ENCODE assay signal across 25 cellular contexts in genomic region chr1:108955881-108956280, GRCh38. TPM values are rescaled to one million over a fixed set of nuclear protein-coding genes. Genes with fewer than 3 reads are reported as not detected.
DNase-seq lines count a peak whose midpoint lies in the region; ATAC-seq and TF ChIP-seq lines count a peak whose summit lies in the region.
"Had no signal": no experiment of that assay in that cellular context is flagged by ENCODE, and none has a peak within 500 bp of the region (broad histone marks: within the 10 kb centered on the region; RNA-seq: fewer than 3 reads in every experiment).

No MANE protein-coding gene starts in this region.

- peaks cover 30% of the 10 kb centered on the region for H3K4me1 Mint-ChIP-seq in activated CD8-positive, alpha-beta T cell treated with anti-CD3 and anti-CD28 coated beads, Interleukin-2, amount 10 ng/mL, durations not matched to agents 7 days and 5 days (ENCODE audit: low read depth)
- peaks cover 41% of the 10 kb centered on the region for H3K4me1 Mint-ChIP-seq in activated CD8-positive, alpha-beta T cell treated with anti-CD3 and anti-CD28 coated beads for 36 hours (ENCODE audit: low read depth)
- peaks cover 28% of the 10 kb centered on the region for H3K4me1 Mint-ChIP-seq in activated T-helper 17 cell treated with anti-CD3 and anti-CD28 coated beads, Interleukin-2, amount 50 U/mL, for 72 hours
- H3K4me1 Mint-ChIP-seq in naive thymus-derived CD4-positive, alpha-beta T cell, result peaks cover 39 to 66% (median 51%) of the 10 kb centered on the region in 7 donors

- no peaks in the 10 kb centered on the region for H3K27me3 ChIP-seq in naive thymus-derived CD4-positive, alpha-beta T cell (ENCODE audit: control insufficient read depth in 2 of 2, insufficient read depth in 2 of 2, low read length in 2 of 2)
- no peaks in the 10 kb centered on the region for H3K27me3 ChIP-seq in foreskin keratinocyte
- H3K27me3 ChIP-seq: SJSA1 had no signal

- H3K4me3 Mint-ChIP-seq in activated CD8-positive, alpha-beta T cell treated with anti-CD3 and anti-CD28 coated beads, Interleukin-2, amount 10 ng/mL, durations not matched to agents 7 days and 5 days, result no peak overlapping the region
- H3K4me3 Mint-ChIP-seq in activated CD8-positive, alpha-beta T cell treated with anti-CD3 and anti-CD28 coated beads for 36 hours, result no peak overlapping the region
- H3K4me3 Mint-ChIP-seq in activated T-helper 17 cell treated with anti-CD3 and anti-CD28 coated beads, Interleukin-2, amount 50 U/mL, for 72 hours, result peak overlapping the region; percentile 58
- H3K4me3 Mint-ChIP-seq in naive thymus-derived CD4-positive, alpha-beta T cell, result peak overlapping the region in 7 of 10 donors; percentile 3 to 75 (median 51)
- H3K4me3 Mint-ChIP-seq: H9, mesothelial cell of epicardium had no signal

- peaks cover 17% of the 10 kb centered on the region for H3K27me3 Mint-ChIP-seq in activated CD8-positive, alpha-beta T cell treated with anti-CD3 and anti-CD28 coated beads, Interleukin-2, amount 10 ng/mL, durations not matched to agents 7 days and 5 days (ENCODE audit: low read depth)
- peaks cover 2% of the 10 kb centered on the region for H3K27me3 Mint-ChIP-seq in activated CD8-positive, alpha-beta T cell treated with anti-CD3 and anti-CD28 coated beads for 36 hours
- H3K27me3 Mint-ChIP-seq in activated T-helper 17 cell treated with anti-CD3 and anti-CD28 coated beads, Interleukin-2, amount 50 U/mL, for 72 hours, result no peaks in the 10 kb centered on the region
- H3K27me3 Mint-ChIP-seq in naive thymus-derived CD4-positive, alpha-beta T cell, result peaks cover 0 to 15% (median 0%) of the 10 kb centered on the region in 5 donors

- ATAC-seq in activated CD8-positive, alpha-beta T cell treated with anti-CD3 and anti-CD28 coated beads, Interleukin-2, amount 10 ng/mL, durations not matched to agents 7 days and 5 days, result no peak
- ATAC-seq in activated CD8-positive, alpha-beta T cell treated with anti-CD3 and anti-CD28 coated beads for 36 hours, result no peak
- no peak for ATAC-seq in activated T-helper 17 cell treated with anti-CD3 and anti-CD28 coated beads, Interleukin-2, amount 50 U/mL, for 72 hours (replicated peaks)
- no peak for ATAC-seq in naive thymus-derived CD4-positive, alpha-beta T cell
- no peak for ATAC-seq in GM18517 (IDR thresholded peaks at IDR 0.05; ENCODE audit: unreplicated experiment)
- ATAC-seq in GM21786 (IDR thresholded peaks at IDR 0.05; ENCODE audit: unreplicated experiment), result no peak
- no peak for ATAC-seq in foreskin keratinocyte
- ATAC-seq: sciatic nerve had no signal

- POLR2A ChIA-PET in activated CD8-positive, alpha-beta T cell treated with anti-CD3 and anti-CD28 coated beads, Interleukin-2, amount 10 ng/mL, durations not matched to agents 7 days and 5 days (lab: Charles Lee), result no interaction called here
- POLR2A ChIA-PET in activated CD8-positive, alpha-beta T cell treated with anti-CD3 and anti-CD28 coated beads for 36 hours (lab: Charles Lee), result no interaction called here
- POLR2A ChIA-PET in naive thymus-derived CD4-positive, alpha-beta T cell (lab: Charles Lee), result interaction anchor here (1.2 to 1.8 kb wide), 2 partner anchors 80 to 144 kb away, joined by 4 to 5 read pairs; no protein-coding TSS in a partner anchor

- peak overlapping the region; percentile 79 for H3K27ac Mint-ChIP-seq in activated CD8-positive, alpha-beta T cell treated with anti-CD3 and anti-CD28 coated beads, Interleukin-2, amount 10 ng/mL, durations not matched to agents 7 days and 5 days
- H3K27ac Mint-ChIP-seq in activated CD8-positive, alpha-beta T cell treated with anti-CD3 and anti-CD28 coated beads for 36 hours, result no peak overlapping the region
- H3K27ac Mint-ChIP-seq in activated T-helper 17 cell treated with anti-CD3 and anti-CD28 coated beads, Interleukin-2, amount 50 U/mL, for 72 hours, result peak overlapping the region; percentile 64
- H3K27ac Mint-ChIP-seq in naive thymus-derived CD4-positive, alpha-beta T cell, result peak overlapping the region in 8 of 9 donors; percentile 22 to 94 (median 87)
- H3K27ac Mint-ChIP-seq: mesothelial cell of epicardium had no signal

- H3K27ac ChIP-seq in naive thymus-derived CD4-positive, alpha-beta T cell (ENCODE audit: low read depth, low read length), result no peak overlapping the region
- H3K27ac ChIP-seq in foreskin keratinocyte, result no peak overlapping the region
- H3K27ac ChIP-seq: BLaER1, HL-60, left ventricle myocardium inferior, SJSA1 had no signal

- H3K9me3 Mint-ChIP-seq in activated CD8-positive, alpha-beta T cell treated with anti-CD3 and anti-CD28 coated beads, Interleukin-2, amount 10 ng/mL, durations not matched to agents 7 days and 5 days (ENCODE audit: insufficient read depth), result no peaks in the 10 kb centered on the region
- H3K9me3 Mint-ChIP-seq in activated CD8-positive, alpha-beta T cell treated with anti-CD3 and anti-CD28 coated beads for 36 hours, result no peaks in the 10 kb centered on the region
- no peaks in the 10 kb centered on the region for H3K9me3 Mint-ChIP-seq in activated T-helper 17 cell treated with anti-CD3 and anti-CD28 coated beads, Interleukin-2, amount 50 U/mL, for 72 hours
- H3K9me3 Mint-ChIP-seq in naive thymus-derived CD4-positive, alpha-beta T cell, result peaks cover 0 to 9% (median 0%) of the 10 kb centered on the region in 11 donors
- H3K9me3 Mint-ChIP-seq: H9, mesothelial cell of epicardium had no signal

- TF ChIP-seq CTCF in activated CD8-positive, alpha-beta T cell treated with anti-CD3 and anti-CD28 coated beads for 36 hours (IDR thresholded peaks at IDR 0.05), result no peak
- no peak for TF ChIP-seq CTCF in foreskin keratinocyte (conservative IDR thresholded peaks at IDR 0.05)

- no peak for DNase-seq in activated CD8-positive, alpha-beta T cell treated with anti-CD3 and anti-CD28 coated beads, Interleukin-2, amount 10 ng/mL, durations not matched to agents 7 days and 5 days
- no peak for DNase-seq in activated CD8-positive, alpha-beta T cell treated with anti-CD3 and anti-CD28 coated beads for 36 hours
- DNase-seq in DMS 273 (lab: John Stamatoyannopoulos, UW; ENCODE audit: unreplicated experiment), result peak; percentile 80
- DNase-seq in naive thymus-derived CD4-positive, alpha-beta T cell, result no peak
- no peak for DNase-seq in foreskin keratinocyte
- DNase-seq: ACHN; activated CD4-positive, CD25-positive, alpha-beta regulatory T cell; anterior cingulate cortex; caudate nucleus; foreskin fibroblast; GDM1; H9; hippocampal formation; left ventricle myocardium inferior; NCI-H1105; NCI-H2029 treated with DMSO at 0.1 percent for 48 hours; NCI-H446 treated with DMSO at 0.1 percent for 48 hours had no signal

- H3K36me3 Mint-ChIP-seq in activated CD8-positive, alpha-beta T cell treated with anti-CD3 and anti-CD28 coated beads, Interleukin-2, amount 10 ng/mL, durations not matched to agents 7 days and 5 days (ENCODE audit: low read depth), result peaks cover 41% of the 10 kb centered on the region
- peaks cover 47% of the 10 kb centered on the region for H3K36me3 Mint-ChIP-seq in activated CD8-positive, alpha-beta T cell treated with anti-CD3 and anti-CD28 coated beads for 36 hours (ENCODE audit: low read depth)
- peaks cover 59% of the 10 kb centered on the region for H3K36me3 Mint-ChIP-seq in activated T-helper 17 cell treated with anti-CD3 and anti-CD28 coated beads, Interleukin-2, amount 50 U/mL, for 72 hours (ENCODE audit: low read depth)
- H3K36me3 Mint-ChIP-seq in naive thymus-derived CD4-positive, alpha-beta T cell, result peaks cover 0 to 49% (median 40%) of the 10 kb centered on the region in 5 donors

- no peaks in the 10 kb centered on the region for H3K9me3 ChIP-seq in naive thymus-derived CD4-positive, alpha-beta T cell (ENCODE audit: control insufficient read depth in 2 of 3, low read length in 3 of 3)
- H3K9me3 ChIP-seq: left ventricle myocardium inferior, SJSA1 had no signal

- intact Hi-C loops in activated CD8-positive, alpha-beta T cell treated with anti-CD3 and anti-CD28 coated beads for 36 hours (cut with micrococcal nuclease), result no loop called here
- intact Hi-C loops in naive thymus-derived CD4-positive, alpha-beta T cell (cut with micrococcal nuclease), result loop anchor here in 1 of 2 donors (1.0 to 2.0 kb wide), 2 partner anchors 19 to 86 kb away; partner anchors contain the start of gene WDR47

- no peak overlapping the region for H3K4me3 ChIP-seq in naive thymus-derived CD4-positive, alpha-beta T cell (ENCODE audit: low read length)
- H3K4me3 ChIP-seq: BLaER1, left ventricle myocardium inferior, SJSA1 had no signal

- peaks cover 18 to 21% of the 10 kb centered on the region in 2 donors for H3K4me1 ChIP-seq in naive thymus-derived CD4-positive, alpha-beta T cell (ENCODE audit: control insufficient read depth in 2 of 2, insufficient read depth in 2 of 2, low read length in 2 of 2)
- no peaks in the 10 kb centered on the region for H3K4me1 ChIP-seq in foreskin keratinocyte
- H3K4me1 ChIP-seq: SJSA1 had no signal

- CTCF ChIA-PET in activated CD8-positive, alpha-beta T cell treated with anti-CD3 and anti-CD28 coated beads, Interleukin-2, amount 10 ng/mL, durations not matched to agents 7 days and 5 days (lab: Charles Lee), result no interaction called here
- CTCF ChIA-PET in activated CD8-positive, alpha-beta T cell treated with anti-CD3 and anti-CD28 coated beads for 36 hours (lab: Charles Lee), result interaction anchor here (2.7 kb wide), 1 partner anchor 8 kb away, joined by 8 read pairs; no protein-coding TSS in a partner anchor
- CTCF ChIA-PET in naive thymus-derived CD4-positive, alpha-beta T cell (lab: Charles Lee), result interaction anchor here (0.7 kb wide), 1 partner anchor 12 kb away, joined by 4 read pairs; no protein-coding TSS in a partner anchor

- H3K36me3 ChIP-seq in naive thymus-derived CD4-positive, alpha-beta T cell (ENCODE audit: control insufficient read depth in 2 of 3, insufficient read depth in 3 of 3, low read length in 3 of 3), result no peaks in the 10 kb centered on the region

RNA-seq across cellular contexts. Expression of gene CLCC1, which starts 7.4 kb away (rescaled TPM):
- 10 to 100 TPM; 11.8 to 13.7 TPM for total RNA-seq in activated CD8-positive, alpha-beta T cell treated with anti-CD3 and anti-CD28 coated beads, Interleukin-2, amount 10 ng/mL, durations not matched to agents 7 days and 5 days
- 10 to 100 TPM; 14.3 to 15.2 TPM for total RNA-seq in activated CD8-positive, alpha-beta T cell treated with anti-CD3 and anti-CD28 coated beads for 36 hours
- total RNA-seq in activated T-helper 17 cell treated with anti-CD3 and anti-CD28 coated beads, Interleukin-2, amount 50 U/mL, for 72 hours, result 10 to 100 TPM; 14.3 to 19.8 TPM
- total RNA-seq in naive thymus-derived CD4-positive, alpha-beta T cell, result 10 to 100 TPM; 15.4 to 34.6 (median 25.2) TPM
- 10 to 100 TPM; 13.9 to 16.3 TPM for polyA plus RNA-seq in naive thymus-derived CD4-positive, alpha-beta T cell
- 15.8 and 17.7 TPM in 2 replicates for total RNA-seq in foreskin keratinocyte
- 9.5 and 10.7 TPM in 2 replicates for polyA plus RNA-seq in foreskin keratinocyte

Comparison
In these comparisons a context has a peak if more than half of its experiments do, and no peak if none do; other contexts are left out.
1. H3K4me3 Mint-ChIP-seq: peak in activated T-helper 17 cell treated with anti-CD3 and anti-CD28 coated beads, Interleukin-2, amount 50 U/mL, for 72 hours (single experiment) and naive thymus-derived CD4-positive, alpha-beta T cell (7 of 10); none in activated CD8-positive, alpha-beta T cell treated with anti-CD3 and anti-CD28 coated beads, Interleukin-2, amount 10 ng/mL, durations not matched to agents 7 days and 5 days (single experiment) and activated CD8-positive, alpha-beta T cell treated with anti-CD3 and anti-CD28 coated beads for 36 hours (single experiment).